In the genomic region with DNA sequence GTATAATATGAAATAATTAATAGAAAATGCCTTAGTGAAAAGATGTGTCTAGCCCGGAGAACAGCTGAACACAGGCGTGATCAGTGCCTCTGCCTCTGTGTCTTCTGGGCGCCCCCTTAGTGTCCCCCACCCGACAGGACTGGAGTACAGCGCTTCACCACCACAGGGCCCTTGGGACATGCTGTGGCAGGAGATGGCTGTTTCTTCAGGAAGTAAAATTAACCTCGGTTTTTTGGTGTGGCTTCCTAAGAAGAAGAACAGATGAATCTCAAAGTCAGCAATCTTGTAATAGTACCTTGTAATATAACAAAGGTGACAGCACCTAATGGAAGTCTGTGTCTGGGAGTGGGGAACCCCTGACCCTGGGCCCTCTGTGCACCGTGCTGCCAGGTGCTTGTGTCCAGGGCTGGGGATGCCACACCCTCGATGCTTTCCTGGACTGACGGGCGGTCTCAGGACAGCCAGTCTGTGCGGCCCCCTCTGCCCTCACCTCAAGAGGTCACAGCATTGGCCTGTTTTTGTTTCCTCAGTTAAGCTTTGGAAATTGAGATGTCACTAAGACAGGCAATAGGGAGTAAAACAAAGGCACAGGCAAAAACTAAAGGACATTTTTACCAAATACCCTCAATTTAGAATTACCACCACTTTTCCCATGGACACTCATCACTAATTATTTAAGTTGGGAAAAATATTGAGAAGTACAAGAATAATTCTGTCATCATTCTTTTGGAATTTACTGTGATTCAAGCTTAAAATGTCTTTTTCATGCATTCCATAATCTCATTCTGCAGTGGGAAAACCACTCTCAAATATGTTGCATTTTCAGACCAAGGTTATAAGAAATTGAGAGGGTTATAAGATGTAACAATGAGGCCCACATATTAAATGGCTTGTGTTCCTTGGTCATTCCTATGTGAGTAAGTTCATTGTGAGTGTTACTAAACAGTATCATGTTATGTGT, we compare ENCODE assay signal across 10 cellular contexts.
DNase-seq lines count a peak whose midpoint lies in the region; ATAC-seq and TF ChIP-seq lines count a peak whose summit lies in the region.
"Had no signal": no experiment of that assay in that cellular context is flagged by ENCODE, and none has a peak within 500 bp of the region (broad histone marks: within the 10 kb centered on the region; RNA-seq: fewer than 3 reads in every experiment).

No MANE protein-coding gene starts in this region.

- peak; percentile 12 to 13 for DNase-seq in activated T-cell treated with anti-CD3 and anti-CD28 coated beads, Interleukin-2, amount 50 U/mL, for 48 hours
- DNase-seq in activated T-cell treated with anti-CD3 and anti-CD28 coated beads, Interleukin-2, amount 50 U/mL, for 4 hours = no peak
- DNase-seq in SIG-M5 (lab: John Stamatoyannopoulos, UW) (peak; percentile 13), smooth muscle cell (lab: John Stamatoyannopoulos, UW; ENCODE audit: unreplicated experiment) (no peak), foreskin keratinocyte (no peak), inferior parietal cortex (ENCODE audit: extremely low spot score) (no peak)
- no peak for DNase-seq in effector memory CD8-positive, alpha-beta T cell
- no peak for DNase-seq in activated CD4-positive, CD25-positive, alpha-beta regulatory T cell (lab: John Stamatoyannopoulos, UW)
- DNase-seq: activated CD4-positive, alpha-beta T cell treated with anti-CD3 and anti-CD28 coated beads, Interleukin-2, amount 50 U/mL, for 4 hours; trophoblast cell had no signal

- no peak overlapping the region for H3K4me3 ChIP-seq in smooth muscle cell

- peaks cover 9% of the 10 kb centered on the region for H3K36me3 Mint-ChIP-seq in activated T-cell treated with anti-CD3 and anti-CD28 coated beads, Interleukin-2, amount 50 U/mL, for 4 hours (ENCODE audit: insufficient read depth)
- H3K36me3 Mint-ChIP-seq in effector memory CD8-positive, alpha-beta T cell (ENCODE audit: insufficient read depth) = peaks cover 4% of the 10 kb centered on the region

- no peaks in the 10 kb centered on the region for H3K27me3 Mint-ChIP-seq in activated T-cell treated with anti-CD3 and anti-CD28 coated beads, Interleukin-2, amount 50 U/mL, for 4 hours (ENCODE audit: low read depth)
- no peaks in the 10 kb centered on the region for H3K27me3 Mint-ChIP-seq in effector memory CD8-positive, alpha-beta T cell

- peaks cover 42% of the 10 kb centered on the region for H3K4me1 Mint-ChIP-seq in activated T-cell treated with anti-CD3 and anti-CD28 coated beads, Interleukin-2, amount 50 U/mL, for 4 hours (ENCODE audit: low read depth)
- H3K4me1 Mint-ChIP-seq in effector memory CD8-positive, alpha-beta T cell (ENCODE audit: low read depth in 2 of 2) = peaks cover 14 to 33% of the 10 kb centered on the region in 2 donors

- H3K9me3 Mint-ChIP-seq in activated T-cell treated with anti-CD3 and anti-CD28 coated beads, Interleukin-2, amount 50 U/mL, for 4 hours = no peaks in the 10 kb centered on the region
- no peaks in the 10 kb centered on the region for H3K9me3 Mint-ChIP-seq in effector memory CD8-positive, alpha-beta T cell

- peak overlapping the region; percentile 66 to 71 for H3K27ac Mint-ChIP-seq in effector memory CD8-positive, alpha-beta T cell

- H3K9me3 ChIP-seq in smooth muscle cell (replicated peaks; ENCODE audit: low read depth) = no peaks in the 10 kb centered on the region

- H3K4me1 ChIP-seq in smooth muscle cell (ENCODE audit: low read depth) (peaks cover 13% of the 10 kb centered on the region), foreskin keratinocyte (peaks cover 3% of the 10 kb centered on the region)

- H3K27ac ChIP-seq in smooth muscle cell (ENCODE audit: low read depth) (peak overlapping the region; percentile 18), foreskin keratinocyte (no peak overlapping the region)

- H3K9ac ChIP-seq in smooth muscle cell (ENCODE audit: low read depth) = no peak overlapping the region

- H3K27me3 ChIP-seq in smooth muscle cell (ENCODE audit: low read depth) = no peaks in the 10 kb centered on the region
- H3K27me3 ChIP-seq in foreskin keratinocyte = no peaks in the 10 kb centered on the region

- H3K36me3 ChIP-seq in smooth muscle cell (ENCODE audit: low read depth) = no peaks in the 10 kb centered on the region

- H3F3A ChIP-seq in smooth muscle cell (ENCODE audit: low read depth) = no peaks in the 10 kb centered on the region

- ATAC-seq in activated T-cell treated with anti-CD3 and anti-CD28 coated beads, Interleukin-2, amount 50 U/mL, for 4 hours = no peak
- ATAC-seq in effector memory CD8-positive, alpha-beta T cell (replicated peaks) = no peak
- ATAC-seq in foreskin keratinocyte = no peak

- 88% methylated on average over 11 of the region's 11 CpGs for WGBS in smooth muscle cell (ENCODE audit: low lambda C conversion rate)

- no peak overlapping the region for H2AFZ ChIP-seq in smooth muscle cell (ENCODE audit: low read depth)

- peaks cover 32% of the 10 kb centered on the region for H4K20me1 ChIP-seq in smooth muscle cell (ENCODE audit: low read depth)

- no peak for TF ChIP-seq CTCF in smooth muscle cell (IDR thresholded peaks at IDR 0.05; ENCODE audit: borderline replicate concordance, insufficient read depth, poor library complexity, severe bottlenecking)
- TF ChIP-seq CTCF in foreskin keratinocyte (conservative IDR thresholded peaks at IDR 0.05) = no peak

- no peak overlapping the region for H3K4me3 Mint-ChIP-seq in activated T-cell treated with anti-CD3 and anti-CD28 coated beads, Interleukin-2, amount 50 U/mL, for 4 hours
- peak overlapping the region; percentile 1 to 33 for H3K4me3 Mint-ChIP-seq in effector memory CD8-positive, alpha-beta T cell

- H3K79me2 ChIP-seq in smooth muscle cell (ENCODE audit: low read depth) = no peaks in the 10 kb centered on the region

- H3K4me2 ChIP-seq in smooth muscle cell = peak overlapping the region; percentile 17

Comparison
In these comparisons a context has a peak if more than half of its experiments do, and no peak if none do; other contexts are left out.
1. DNase-seq: peak in activated T-cell treated with anti-CD3 and anti-CD28 coated beads, Interleukin-2, amount 50 U/mL, for 48 hours (2 of 2) and SIG-M5 (single experiment); none in activated T-cell treated with anti-CD3 and anti-CD28 coated beads, Interleukin-2, amount 50 U/mL, for 4 hours (single experiment), effector memory CD8-positive, alpha-beta T cell (0 of 3), smooth muscle cell (single experiment), foreskin keratinocyte (0 of 2), inferior parietal cortex (single experiment) and activated CD4-positive, CD25-positive, alpha-beta regulatory T cell (0 of 4).